Comparison of ENCODE assay signal across 20 cellular contexts in the genomic region with DNA sequence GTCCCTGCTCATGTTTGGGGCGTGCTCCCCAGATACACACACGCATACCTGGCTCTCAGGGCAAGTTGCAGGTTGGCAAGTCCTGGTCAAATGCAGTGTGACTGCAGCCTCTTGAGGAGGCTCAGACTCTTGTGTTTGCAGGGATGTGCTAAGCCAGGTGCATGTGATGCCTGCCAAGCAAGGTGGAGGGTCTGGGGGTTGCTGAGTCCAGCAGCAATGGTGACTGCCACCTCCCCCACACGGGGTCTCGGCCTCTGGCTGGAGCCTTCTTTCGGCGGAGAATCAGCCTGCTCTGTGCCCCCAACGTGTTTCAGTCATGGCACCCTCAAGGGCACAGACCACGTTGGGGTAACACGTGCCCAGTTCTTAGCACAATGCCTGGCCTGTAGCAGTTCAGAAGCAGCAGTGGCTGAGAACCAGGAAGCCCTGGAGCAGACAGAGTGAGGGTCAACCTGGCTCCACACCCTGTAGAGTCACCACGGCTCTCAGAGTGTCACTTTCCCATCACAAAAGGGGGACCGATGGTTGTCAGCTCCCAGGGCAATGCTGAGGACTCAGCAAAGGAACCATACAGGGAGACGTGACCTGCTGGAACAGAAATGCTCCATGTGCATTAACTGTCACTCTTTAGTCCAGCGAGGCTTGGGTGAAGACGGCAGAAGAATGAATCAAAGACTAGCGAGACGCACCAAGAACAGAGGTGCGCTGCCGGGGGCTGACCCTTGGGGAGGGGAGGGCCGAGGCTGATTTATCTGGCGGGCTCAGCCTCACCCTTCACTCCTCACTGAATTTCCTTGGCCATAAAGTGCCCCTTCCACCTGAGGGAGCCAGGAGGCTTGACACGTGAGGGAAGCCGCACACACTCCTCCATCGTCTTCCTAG.
"Had no signal": no experiment of that assay in that cellular context is flagged by ENCODE, and none has a peak within 500 bp of the region (broad histone marks: within the 10 kb centered on the region; RNA-seq: fewer than 3 reads in every experiment).

No MANE protein-coding gene starts in this region.

- H3K4me1 Mint-ChIP-seq: naive thymus-derived CD8-positive, alpha-beta T cell; stimulated activated naive B cell treated with anti-CD40 and anti-IgM and Interleukin-4, amounts not matched to agents 10 μg/mL and 1 μg/mL and 100 μg/mL, for 72 hours; stimulated activated naive CD8-positive, alpha-beta T cell treated with anti-CD3 and anti-CD28 coated beads, Interleukin-15, amount 100 ng/mL, for 72 hours had no signal

- H3K27ac Mint-ChIP-seq: naive thymus-derived CD8-positive, alpha-beta T cell; stimulated activated naive B cell treated with anti-CD40 and anti-IgM and Interleukin-4, amounts not matched to agents 10 μg/mL and 1 μg/mL and 100 μg/mL, for 72 hours had no signal

- H3K4me3 ChIP-seq: dorsolateral prefrontal cortex, heart left ventricle, mucosa of descending colon, pancreas, psoas muscle, right lobe of liver, thoracic aorta had no signal

- FAIRE-seq: pancreas had no signal

- H3K36me3 Mint-ChIP-seq: naive thymus-derived CD8-positive, alpha-beta T cell; stimulated activated naive B cell treated with anti-CD40 and anti-IgM and Interleukin-4, amounts not matched to agents 10 μg/mL and 1 μg/mL and 100 μg/mL, for 72 hours had no signal

- H3K9me3 Mint-ChIP-seq: naive thymus-derived CD8-positive, alpha-beta T cell; stimulated activated naive B cell treated with anti-CD40 and anti-IgM and Interleukin-4, amounts not matched to agents 10 μg/mL and 1 μg/mL and 100 μg/mL, for 72 hours; stimulated activated naive CD8-positive, alpha-beta T cell treated with anti-CD3 and anti-CD28 coated beads, Interleukin-15, amount 100 ng/mL, for 72 hours had no signal

- DNase-seq: cortex of kidney; dorsolateral prefrontal cortex; effector CD8-positive, alpha-beta T cell; foreskin melanocyte; heart left ventricle; hippocampal formation; kidney glomerular epithelial cell; mammary epithelial cell; naive thymus-derived CD8-positive, alpha-beta T cell; psoas muscle; retina; right lobe of liver; stimulated activated CD4-positive, alpha-beta T cell treated with anti-CD3 and anti-CD28 coated beads, Interleukin-2, amount 100 ng/mL, for 24 hours; stimulated activated CD4-positive, alpha-beta T cell treated with anti-CD3 and anti-CD28 coated beads, Interleukin-4, amount 100 ng/mL, for 4 hours; stimulated activated naive B cell treated with anti-CD40 and anti-IgM and Interleukin-4, amounts not matched to agents 10 μg/mL and 1 μg/mL and 100 μg/mL, for 72 hours; stimulated activated naive CD8-positive, alpha-beta T cell treated with anti-CD3 and anti-CD28 coated beads, Interleukin-15, amount 100 ng/mL, for 72 hours; trophoblast cell had no signal

- H3K4me1 ChIP-seq: pancreas had no signal

- H3K27ac ChIP-seq: heart left ventricle, pancreas, psoas muscle, right lobe of liver, thoracic aorta had no signal

- ATAC-seq: heart left ventricle; naive thymus-derived CD8-positive, alpha-beta T cell; psoas muscle; stimulated activated naive B cell treated with anti-CD40 and anti-IgM and Interleukin-4, amounts not matched to agents 10 μg/mL and 1 μg/mL and 100 μg/mL, for 72 hours had no signal

- H3K4me3 Mint-ChIP-seq: naive thymus-derived CD8-positive, alpha-beta T cell; stimulated activated naive B cell treated with anti-CD40 and anti-IgM and Interleukin-4, amounts not matched to agents 10 μg/mL and 1 μg/mL and 100 μg/mL, for 72 hours; stimulated activated naive CD8-positive, alpha-beta T cell treated with anti-CD3 and anti-CD28 coated beads, Interleukin-15, amount 100 ng/mL, for 72 hours had no signal

- H3K36me3 ChIP-seq: heart left ventricle, pancreas, right lobe of liver, thoracic aorta had no signal

- H3K9me3 ChIP-seq: heart left ventricle, mucosa of descending colon, pancreas, psoas muscle, right lobe of liver, thoracic aorta had no signal

- H3K27me3 ChIP-seq: dorsolateral prefrontal cortex, pancreas, right lobe of liver had no signal
